In genomic region chr10:70109064-70109729, GRCh38 we compare ENCODE assay signal across 2 cellular contexts.
TF ChIP-seq lines count a peak whose summit lies in the region.

No MANE protein-coding gene starts in this region.

TF ChIP-seq in WTC11, 78 proteins besides CTCF, POLR2A, EP300 and RAD21:
- no peak for TF ChIP-seq NFATC4 (CRISPR knock-in tag; IDR thresholded peaks at IDR 0.05)
- TF ChIP-seq AFF4 (CRISPR knock-in tag; IDR thresholded peaks at IDR 0.05; ENCODE audit: borderline replicate concordance), result no peak
- peak; percentile 51; the same call in 1 of the 2 replicates for TF ChIP-seq GABPB1 (CRISPR knock-in tag; IDR thresholded peaks at IDR 0.05)
TF ChIP-seq in WTC11: peak in this region for 1.

TF ChIP-seq in HepG2, 621 proteins besides CTCF, POLR2A, EP300 and RAD21 (continues in another document):
- TF ChIP-seq XBP1 (CRISPR knock-in tag; IDR thresholded peaks at IDR 0.05) (no peak), HOXA5 (CRISPR knock-in tag; IDR thresholded peaks at IDR 0.05) (peak; percentile 72), NFE2 (CRISPR knock-in tag; IDR thresholded peaks at IDR 0.05) (no peak), MXD1 (CRISPR knock-in tag; IDR thresholded peaks at IDR 0.05) (peak; percentile 29; the same call in 1 of the 2 replicates), HBP1 (CRISPR knock-in tag; IDR thresholded peaks at IDR 0.05; ENCODE audit: low read depth) (no peak), SP2 (CRISPR knock-in tag; IDR thresholded peaks at IDR 0.05) (no peak), ZNF598 (CRISPR knock-in tag; IDR thresholded peaks at IDR 0.05; ENCODE audit: borderline replicate concordance) (no peak), ZNF775 (CRISPR knock-in tag; IDR thresholded peaks at IDR 0.05; ENCODE audit: borderline replicate concordance) (no peak), NCOR1 (IDR thresholded peaks at IDR 0.05; ENCODE audit: borderline replicate concordance, low read length) (peak; percentile 59; the same call in 1 of the 2 replicates), ZBTB43 (CRISPR knock-in tag; conservative IDR thresholded peaks at IDR 0.05) (peak; percentile 72; the same call in 1 of the 2 replicates), ZNF883 (CRISPR knock-in tag; IDR thresholded peaks at IDR 0.05; ENCODE audit: not compliant biosample characterization) (no peak), FOXP1 (IDR thresholded peaks at IDR 0.05) (no peak), FOXP1 (CRISPR knock-in tag; IDR thresholded peaks at IDR 0.05) (peak; percentile 42; the same call in 1 of the 2 replicates), FOXP4 (CRISPR knock-in tag; IDR thresholded peaks at IDR 0.05) (0 out of 2 replicates have a peak, but pooled peaks have one; percentile 28), ZNF672 (CRISPR knock-in tag; IDR thresholded peaks at IDR 0.05) (no peak), MEF2D (CRISPR knock-in tag; IDR thresholded peaks at IDR 0.05) (peak; percentile 73; the same call in 1 of the 2 replicates), SOX13 (IDR thresholded peaks at IDR 0.05) (no peak), SOX13 (CRISPR knock-in tag; conservative IDR thresholded peaks at IDR 0.05 in 1 of 2, IDR thresholded peaks at IDR 0.05 in 1 of 2) (peak in 1 of 2 experiments; percentile 71; a peak in 2 of 4 replicates), BCL6 (CRISPR knock-in tag; IDR thresholded peaks at IDR 0.05) (peak; percentile 71), ZFYVE20 (CRISPR knock-in tag; IDR thresholded peaks at IDR 0.05; ENCODE audit: borderline replicate concordance, low read depth) (no peak), ZNF317 (CRISPR knock-in tag; IDR thresholded peaks at IDR 0.05) (peak; percentile 59; the same call in 1 of the 2 replicates), FOXJ3 (CRISPR knock-in tag; IDR thresholded peaks at IDR 0.05; ENCODE audit: borderline replicate concordance) (0 out of 2 replicates have a peak, but pooled peaks have one; percentile 50), ZGPAT (CRISPR knock-in tag; IDR thresholded peaks at IDR 0.05) (peak; percentile 70), KLF6 (CRISPR knock-in tag; IDR thresholded peaks at IDR 0.05) (0 out of 2 replicates have a peak, but pooled peaks have one; percentile 34), SNAPC2 (CRISPR knock-in tag; IDR thresholded peaks at IDR 0.05) (no peak), ZNF644 (CRISPR knock-in tag; IDR thresholded peaks at IDR 0.05; ENCODE audit: low read depth) (peak; percentile 76), ZNF704 (CRISPR knock-in tag; IDR thresholded peaks at IDR 0.05; ENCODE audit: borderline replicate concordance) (no peak), RERE (CRISPR knock-in tag; IDR thresholded peaks at IDR 0.05; ENCODE audit: low read depth) (no peak), MIER3 (CRISPR knock-in tag; IDR thresholded peaks at IDR 0.05; ENCODE audit: borderline replicate concordance) (no peak), SRF (IDR thresholded peaks at IDR 0.05; ENCODE audit: low read depth, low read length) (no peak), ZBTB14 (CRISPR knock-in tag; IDR thresholded peaks at IDR 0.05) (no peak), E2F2 (CRISPR knock-in tag; IDR thresholded peaks at IDR 0.05; ENCODE audit: borderline replicate concordance) (no peak), TRIM22 (IDR thresholded peaks at IDR 0.05) (no peak), THAP9 (CRISPR knock-in tag; IDR thresholded peaks at IDR 0.05; ENCODE audit: borderline replicate concordance) (peak; percentile 46; the same call in 1 of the 2 replicates), ZMYM4 (CRISPR knock-in tag; IDR thresholded peaks at IDR 0.05) (peak; percentile 82), THAP11 (CRISPR knock-in tag; IDR thresholded peaks at IDR 0.05) (peak; percentile 55)
